16 cellular contexts compared by ENCODE assay signal in genomic region chr12:43079481-43079880, GRCh38.
A peak's percentile ranks its signal among the peaks of the same experiment; 100 is the strongest.
DNase-seq lines count a peak whose midpoint lies in the region; ATAC-seq, FAIRE-seq and TF ChIP-seq lines count a peak whose summit lies in the region.
"Had no signal": no experiment of that assay in that cellular context is flagged by ENCODE, and none has a peak within 500 bp of the region (broad histone marks: within the 10 kb centered on the region; RNA-seq: fewer than 3 reads in every experiment).

No MANE protein-coding gene starts in this region.

- H3K4me1 Mint-ChIP-seq in Calu3 (ENCODE audit: low read depth, unreplicated experiment): no peaks in the 10 kb centered on the region
- H3K4me1 Mint-ChIP-seq: B cell had no signal

- no TSS peak for BruUV-seq in Calu3 (replicated peaks; lab: Mats Ljungman, UMichigan)

- H3K4me1 ChIP-seq in pancreas: no peaks in the 10 kb centered on the region

- H3K9me3 Mint-ChIP-seq in Calu3 (ENCODE audit: low read depth, unreplicated experiment): no peaks in the 10 kb centered on the region

- no peak overlapping the region for H3K27ac ChIP-seq in pancreas

- H3K4me3 Mint-ChIP-seq in Calu3 (ENCODE audit: low read depth, unreplicated experiment): no peak overlapping the region
- H3K4me3 Mint-ChIP-seq: B cell; CD4-positive, alpha-beta T cell had no signal

- H3K36me3 Mint-ChIP-seq in Calu3 (ENCODE audit: insufficient read depth, unreplicated experiment): no peaks in the 10 kb centered on the region

- H3K27me3 Mint-ChIP-seq in Calu3 (ENCODE audit: unreplicated experiment): no peaks in the 10 kb centered on the region
- H3K27me3 Mint-ChIP-seq: B cell; CD4-positive, alpha-beta T cell had no signal

- no peaks in the 10 kb centered on the region for H3K9me3 ChIP-seq in pancreas

- H3K27me3 ChIP-seq in bronchial epithelial cell (ENCODE audit: control insufficient read depth, insufficient read depth, low read length) (no peaks in the 10 kb centered on the region), pancreas (no peaks in the 10 kb centered on the region)

- CTCF ChIA-PET in Calu3 (lab: Charles Lee): no interaction called here

- FAIRE-seq in bronchial epithelial cell (lab: Jason Lieb, UNC) (no peak), pancreas (lab: Jason Lieb, UNC) (peak; percentile 34)
- FAIRE-seq: D721Med, K562 had no signal

- no peak overlapping the region for H3K4me3 ChIP-seq in bronchial epithelial cell (ENCODE audit: low read depth, low read length)
- H3K4me3 ChIP-seq in fibroblast of pulmonary artery (replicated peaks; ENCODE audit: low read depth, low read length): no peak overlapping the region
- no peak overlapping the region for H3K4me3 ChIP-seq in pancreas
- H3K4me3 ChIP-seq: K562 had no signal

- TF ChIP-seq CTCF in Calu3 (IDR thresholded peaks at IDR 0.05; ENCODE audit: unreplicated experiment) (no peak), bronchial epithelial cell (IDR thresholded peaks at IDR 0.05; ENCODE audit: insufficient read depth, low read length, severe bottlenecking) (no peak), fibroblast of pulmonary artery (IDR thresholded peaks at IDR 0.05; ENCODE audit: low read length, missing control alignments) (no peak), pancreas (IDR thresholded peaks at IDR 0.05) (no peak)

- H3K27ac Mint-ChIP-seq in Calu3 (ENCODE audit: unreplicated experiment): peak overlapping the region; percentile 63
- H3K27ac Mint-ChIP-seq: B cell; CD4-positive, alpha-beta T cell had no signal

- no peaks in the 10 kb centered on the region for H3K36me3 ChIP-seq in bronchial epithelial cell (ENCODE audit: control insufficient read depth, insufficient read depth, low read length)
- H3K36me3 ChIP-seq in pancreas: no peaks in the 10 kb centered on the region

- DNase-seq in Calu3 (no peak), bronchial epithelial cell (ENCODE audit: low read depth) (peak; percentile 37), fibroblast of pulmonary artery (ENCODE audit: low read depth) (peak; percentile 22), pancreas (no peak), DMS 273 (lab: John Stamatoyannopoulos, UW; ENCODE audit: unreplicated experiment) (no peak), NCI-H1048 (lab: John Stamatoyannopoulos, UW) (no peak), NCI-H1417 treated with DMSO at 0.1 percent for 48 hours (lab: John Stamatoyannopoulos, UW) (no peak)
- DNase-seq: 8988T; C1 segment of cervical spinal cord; CD4-positive, alpha-beta T cell; DMS53; H7 had no signal

- intact Hi-C loops in Calu3 (cut with micrococcal nuclease; ENCODE audit: unreplicated experiment): no loop called here
- intact Hi-C loops in pancreas (cut with DNase I): no loop called here

- ATAC-seq in pancreas (no peak), GM18907 (IDR thresholded peaks at IDR 0.05; ENCODE audit: unreplicated experiment) (no peak)
- ATAC-seq: K562 had no signal

Comparison
In these comparisons a context has a peak if more than half of its experiments do, and no peak if none do; other contexts are left out.
1. DNase-seq: peak in bronchial epithelial cell (single experiment) and fibroblast of pulmonary artery (single experiment); none in Calu3 (single experiment), pancreas (0 of 6), DMS 273 (single experiment), NCI-H1048 (single experiment) and NCI-H1417 treated with DMSO at 0.1 percent for 48 hours (single experiment).